13 cellular contexts compared by ENCODE assay signal in the genomic region with DNA sequence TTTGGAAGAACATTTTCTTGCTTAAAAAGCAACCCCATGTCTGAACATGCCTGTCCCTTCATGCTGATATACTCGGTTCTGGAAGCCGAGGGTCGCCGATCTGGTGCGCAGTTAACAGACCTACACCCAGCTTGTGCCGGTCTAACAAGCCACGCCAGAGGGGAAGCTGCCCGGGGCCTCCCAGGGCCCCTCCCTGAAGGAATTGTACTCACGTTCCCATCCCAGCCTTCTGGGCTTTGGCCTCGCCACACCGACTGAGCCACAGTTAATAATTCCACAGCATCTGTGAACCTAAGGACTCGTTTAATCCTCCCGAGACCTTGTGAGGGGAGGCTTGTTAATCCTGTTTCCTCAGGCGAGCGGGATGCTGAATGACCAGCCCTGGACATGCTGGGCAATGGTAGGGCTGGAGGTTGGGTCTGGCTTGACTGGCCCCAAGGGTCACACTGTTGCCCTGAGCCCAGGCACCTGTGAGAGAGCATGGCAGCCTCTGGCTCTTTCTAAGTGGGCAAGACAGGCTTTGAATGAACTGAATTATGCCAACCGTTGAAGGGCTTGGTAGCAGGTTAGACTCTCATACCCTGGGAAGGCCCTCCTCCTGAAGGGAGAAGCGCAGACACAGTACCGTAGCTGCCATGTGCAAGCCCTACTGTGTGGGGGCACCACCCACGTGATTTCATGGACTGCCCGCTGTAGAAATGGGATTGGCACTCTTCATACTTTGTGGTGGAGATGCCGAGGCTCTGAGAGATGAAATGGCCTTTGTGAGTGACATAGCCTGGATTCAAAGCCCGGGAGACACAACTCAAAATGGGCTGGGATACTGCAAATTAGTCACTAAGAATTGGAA.
"Had no signal": no experiment of that assay in that cellular context is flagged by ENCODE, and none has a peak within 500 bp of the region (broad histone marks: within the 10 kb centered on the region; RNA-seq: fewer than 3 reads in every experiment).

No MANE protein-coding gene starts in this region.

- H3K4me3 Mint-ChIP-seq: activated CD4-positive, alpha-beta T cell treated with anti-CD3 and anti-CD28 coated beads, Interleukin-2, amount 10 ng/mL, durations not matched to agents 7 days and 5 days; activated naive CD8-positive, alpha-beta T cell treated with anti-CD3 and anti-CD28 coated beads, Interleukin-2, amount 50 U/mL, for 24 hours; activated T-helper 1 cell treated with anti-CD3 and anti-CD28 coated beads, Interleukin-12 subunit alpha, Interleukin-12 subunit beta, Interleukin-2, Interleukin-4 antibody, amounts not matched to agents 30 ng/mL and 10 ng/mL and 1 ng/mL, durations not matched to agents 14 hours and 24 hours and 36 hours; natural killer cell treated with Interleukin-12 subunit alpha and Interleukin-12 subunit beta and Interleukin-15 and Interleukin-18, amount 100 ng/mL, for 72 hours; stimulated activated effector memory CD8-positive, alpha-beta T cell treated with anti-CD3 and anti-CD28 coated beads, Interleukin-12 subunit alpha, Interleukin-12 subunit beta, amount 100 ng/mL, for 72 hours had no signal

- DNase-seq: activated CD4-positive, alpha-beta T cell treated with anti-CD3 and anti-CD28 coated beads, Interleukin-2, amount 10 ng/mL, durations not matched to agents 7 days and 5 days; activated CD8-positive, alpha-beta memory T cell treated with anti-CD3 and anti-CD28 coated beads for 24 hours; activated naive CD4-positive, alpha-beta T cell treated with Interleukin-2 at 50 U/mL for 16 hours; activated naive CD8-positive, alpha-beta T cell treated with anti-CD3 and anti-CD28 coated beads, Interleukin-2, amount 50 U/mL, for 24 hours; gastrocnemius medialis; heart right ventricle; left cardiac atrium; psoas muscle; SW 1271 had no signal

- H3K36me3 ChIP-seq: gastrocnemius medialis, heart right ventricle had no signal

- H3K27me3 ChIP-seq: gastrocnemius medialis, heart right ventricle had no signal

- H3K9me3 ChIP-seq: gastrocnemius medialis, heart right ventricle, psoas muscle had no signal

- H3K9me3 Mint-ChIP-seq: activated CD4-positive, alpha-beta T cell treated with anti-CD3 and anti-CD28 coated beads, Interleukin-2, amount 10 ng/mL, durations not matched to agents 7 days and 5 days; activated naive CD8-positive, alpha-beta T cell treated with anti-CD3 and anti-CD28 coated beads, Interleukin-2, amount 50 U/mL, for 24 hours; activated T-helper 1 cell treated with anti-CD3 and anti-CD28 coated beads, Interleukin-12 subunit alpha, Interleukin-12 subunit beta, Interleukin-2, Interleukin-4 antibody, amounts not matched to agents 30 ng/mL and 10 ng/mL and 1 ng/mL, durations not matched to agents 14 hours and 24 hours and 36 hours; natural killer cell treated with Interleukin-12 subunit alpha and Interleukin-12 subunit beta and Interleukin-15 and Interleukin-18, amount 100 ng/mL, for 72 hours; stimulated activated effector memory CD8-positive, alpha-beta T cell treated with anti-CD3 and anti-CD28 coated beads, Interleukin-12 subunit alpha, Interleukin-12 subunit beta, amount 100 ng/mL, for 72 hours had no signal

- H3K4me1 ChIP-seq: gastrocnemius medialis, heart right ventricle, psoas muscle had no signal

- H3K36me3 Mint-ChIP-seq: natural killer cell treated with Interleukin-12 subunit alpha and Interleukin-12 subunit beta and Interleukin-15 and Interleukin-18, amount 100 ng/mL, for 72 hours; stimulated activated effector memory CD8-positive, alpha-beta T cell treated with anti-CD3 and anti-CD28 coated beads, Interleukin-12 subunit alpha, Interleukin-12 subunit beta, amount 100 ng/mL, for 72 hours had no signal

- H3K4me3 ChIP-seq: gastrocnemius medialis, heart right ventricle, psoas muscle had no signal

- H3K27me3 Mint-ChIP-seq: activated naive CD8-positive, alpha-beta T cell treated with anti-CD3 and anti-CD28 coated beads, Interleukin-2, amount 50 U/mL, for 24 hours had no signal

- H3K27ac Mint-ChIP-seq: activated CD4-positive, alpha-beta T cell treated with anti-CD3 and anti-CD28 coated beads, Interleukin-2, amount 10 ng/mL, durations not matched to agents 7 days and 5 days; activated naive CD8-positive, alpha-beta T cell treated with anti-CD3 and anti-CD28 coated beads, Interleukin-2, amount 50 U/mL, for 24 hours; activated T-helper 1 cell treated with anti-CD3 and anti-CD28 coated beads, Interleukin-12 subunit alpha, Interleukin-12 subunit beta, Interleukin-2, Interleukin-4 antibody, amounts not matched to agents 30 ng/mL and 10 ng/mL and 1 ng/mL, durations not matched to agents 14 hours and 24 hours and 36 hours; natural killer cell treated with Interleukin-12 subunit alpha and Interleukin-12 subunit beta and Interleukin-15 and Interleukin-18, amount 100 ng/mL, for 72 hours had no signal

- H3K27ac ChIP-seq: gastrocnemius medialis, heart right ventricle, psoas muscle had no signal

- ATAC-seq: activated naive CD8-positive, alpha-beta T cell treated with anti-CD3 and anti-CD28 coated beads, Interleukin-2, amount 50 U/mL, for 24 hours; gastrocnemius medialis; left cardiac atrium; natural killer cell treated with Interleukin-12 subunit alpha and Interleukin-12 subunit beta and Interleukin-15 and Interleukin-18, amount 100 ng/mL, for 72 hours; psoas muscle; sciatic nerve; stimulated activated effector memory CD8-positive, alpha-beta T cell treated with anti-CD3 and anti-CD28 coated beads, Interleukin-12 subunit alpha, Interleukin-12 subunit beta, amount 100 ng/mL, for 72 hours had no signal
